8 cellular contexts compared by ENCODE assay signal in the genomic region with DNA sequence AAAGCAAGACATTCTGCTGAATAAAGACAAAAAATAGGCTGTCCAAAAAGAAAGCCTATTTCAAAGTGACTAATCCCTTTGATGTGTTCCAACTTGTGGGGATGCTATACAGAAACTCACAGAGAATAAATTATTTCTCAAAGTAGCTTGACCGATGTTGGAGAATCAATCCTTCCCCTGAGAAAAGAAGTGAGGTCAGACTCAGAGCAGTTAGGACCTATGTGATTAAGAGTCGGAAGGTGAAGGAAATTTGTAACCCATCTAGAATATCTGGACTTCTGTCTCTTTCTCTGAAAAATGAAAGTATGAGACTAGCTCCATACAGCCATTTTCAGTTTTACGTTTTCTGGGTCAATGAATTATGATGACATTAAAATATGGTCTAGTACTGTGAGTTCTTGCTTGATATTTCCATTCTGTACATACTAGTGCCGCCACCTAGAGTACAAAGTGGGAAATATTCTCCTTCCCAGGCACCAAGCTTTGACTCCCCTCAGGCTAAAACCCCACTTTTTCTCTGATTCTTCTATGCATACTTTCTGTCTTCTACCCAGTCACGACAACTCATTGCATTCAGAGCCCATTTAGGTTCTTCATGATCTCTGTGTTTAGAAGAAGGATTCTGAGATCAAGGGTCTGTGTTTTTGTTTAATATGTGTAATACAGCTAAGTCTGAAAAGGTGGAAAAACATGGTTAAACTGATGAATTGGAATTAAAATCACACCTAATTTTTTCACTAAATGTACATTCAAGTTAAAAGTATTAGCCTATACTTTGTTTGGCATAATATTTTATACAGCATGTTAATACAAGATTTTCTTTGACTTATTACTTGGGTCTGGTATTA. TPM values are rescaled to one million over a fixed set of nuclear protein-coding genes. Genes with fewer than 3 reads are reported as not detected.
DNase-seq lines count a peak whose midpoint lies in the region; ATAC-seq and TF ChIP-seq lines count a peak whose summit lies in the region.

No MANE protein-coding gene starts in this region.

- no peak overlapping the region for H3K4me2 ChIP-seq in mesendoderm (ENCODE audit: low read length)

- H3K18ac ChIP-seq in mesendoderm (ENCODE audit: low read length): no peak overlapping the region

- H2AK5ac ChIP-seq in mesendoderm (ENCODE audit: low read length): no peak overlapping the region

- intact Hi-C loops in dorsolateral prefrontal cortex (cut with DNase I): loop anchor here (5.0 to 10.0 kb wide), 3 partner anchors 290 to 402 kb away; no protein-coding TSS in a partner anchor

- H3K9ac ChIP-seq in NT2/D1 (ENCODE audit: insufficient read length, low read depth): no peak overlapping the region
- no peak overlapping the region for H3K9ac ChIP-seq in mesendoderm (ENCODE audit: low read length)

- no peaks in the 10 kb centered on the region for H3K9me3 ChIP-seq in NT2/D1 (ENCODE audit: insufficient read depth, low read length)

- TF ChIP-seq CTCF in dorsolateral prefrontal cortex (IDR thresholded peaks at IDR 0.05 in 54 of 56, conservative IDR thresholded peaks at IDR 0.05 in 2 of 56; ENCODE audit: low read depth in 1 of 56, partially characterized antibody in 56 of 56): peak; percentile 55 to 84 (median 72)

- peak; percentile 96 for ATAC-seq in GM21619 (IDR thresholded peaks at IDR 0.05; ENCODE audit: unreplicated experiment)

- H2BK120ac ChIP-seq in mesendoderm (ENCODE audit: low read depth, low read length): no peak overlapping the region

- H3K36me3 ChIP-seq in NT2/D1 (ENCODE audit: insufficient read depth, insufficient read length, low read length): no peaks in the 10 kb centered on the region
- H3K36me3 ChIP-seq in mesendoderm (ENCODE audit: control insufficient read depth, insufficient read depth, low read length): no peaks in the 10 kb centered on the region

- no peak overlapping the region for H3K4me3 ChIP-seq in NT2/D1 (ENCODE audit: insufficient read length, low read depth)
- H3K4me3 ChIP-seq in dorsolateral prefrontal cortex: no peak overlapping the region
- no peak overlapping the region for H3K4me3 ChIP-seq in mesendoderm (ENCODE audit: low read length)

- H3K27ac ChIP-seq in dorsolateral prefrontal cortex (no peak overlapping the region), mesendoderm (ENCODE audit: low read depth, low read length) (no peak overlapping the region)

- H3K27me3 ChIP-seq in NT2/D1 (ENCODE audit: insufficient read depth, insufficient read length) (no peaks in the 10 kb centered on the region), dorsolateral prefrontal cortex (peaks cover 0 to 13% (median 0%) of the 10 kb centered on the region in 45 donors), mesendoderm (ENCODE audit: insufficient read depth, low read length, poor library complexity) (no peaks in the 10 kb centered on the region)

- no peak overlapping the region for H3K23ac ChIP-seq in mesendoderm (ENCODE audit: low read length)

- no peak overlapping the region for H4K8ac ChIP-seq in mesendoderm (ENCODE audit: low read depth, low read length)

- H4K5ac ChIP-seq in mesendoderm (ENCODE audit: low read length): no peak overlapping the region

- H3K4ac ChIP-seq in mesendoderm (ENCODE audit: low read depth, low read length): no peak overlapping the region

- H2BK15ac ChIP-seq in mesendoderm (replicated peaks; ENCODE audit: low read depth): no peak overlapping the region

- no peaks in the 10 kb centered on the region for H3K79me1 ChIP-seq in mesendoderm (ENCODE audit: low read length)

- H2BK5ac ChIP-seq in mesendoderm (ENCODE audit: low read length): no peak overlapping the region

- H3K4me1 ChIP-seq in NT2/D1 (ENCODE audit: insufficient read depth, insufficient read length) (peaks cover 4% of the 10 kb centered on the region), mesendoderm (ENCODE audit: control insufficient read depth, low read depth, low read length) (no peaks in the 10 kb centered on the region)

- DNase-seq in NCI-H524 (lab: John Stamatoyannopoulos, UW): peak; percentile 30 to 53
- DNase-seq in NCI-H524 treated with DMSO at 0.1 percent for 48 hours (lab: John Stamatoyannopoulos, UW): no peak
- peak; percentile 46 for DNase-seq in HPDE6-E6E7 (ENCODE audit: extremely low spot score)
- DNase-seq in NT2/D1 (ENCODE audit: low read depth, low spot score): peak; percentile 44
- no peak for DNase-seq in dorsolateral prefrontal cortex
- peak; percentile 75 for DNase-seq in mesendoderm
- no peak for DNase-seq in activated CD8-positive, alpha-beta memory T cell treated with anti-CD3 and anti-CD28 coated beads, Interleukin-2, amount 50 U/mL, for 48 hours

- no peak overlapping the region for H3K56ac ChIP-seq in mesendoderm (ENCODE audit: low read length)

- H3K79me2 ChIP-seq in mesendoderm (ENCODE audit: control insufficient read depth, insufficient read depth, low read length): no peaks in the 10 kb centered on the region

- WGBS in mesendoderm (ENCODE audit: extremely low coverage, insufficient coverage, low lambda C conversion rate): no CpG with 5 or more reads among the region's 5 CpGs

RNA-seq across cellular contexts. Expression of a gene that starts 6.9 kb away (rescaled TPM):
- under 1 TPM in 6 of 120 experiments, not detected in 114; 0.32 to 0.72 (median 0.53) TPM for total RNA-seq in dorsolateral prefrontal cortex
- polyA plus RNA-seq in mesendoderm (2013, experiment 1 of 2): 840 TPM
- polyA plus RNA-seq in mesendoderm (2013, experiment 2 of 2): 873 TPM

RNA-seq across cellular contexts. Expression of a gene that starts 30.9 kb away (rescaled TPM):
- 1 to 10 TPM in 3 of 120 experiments, under 1 TPM in 111, not detected in 6; 0.07 to 1.7 (median 0.31) TPM for total RNA-seq in dorsolateral prefrontal cortex
- polyA plus RNA-seq in mesendoderm (2013, experiment 1 of 2): 0.76 TPM
- 0.76 TPM for polyA plus RNA-seq in mesendoderm (2013, experiment 2 of 2)

Comparison
In these comparisons a context has a peak if more than half of its experiments do, and no peak if none do; other contexts are left out.
1. DNase-seq: peak in NCI-H524 (2 of 2), HPDE6-E6E7 (single experiment), NT2/D1 (single experiment) and mesendoderm (single experiment); none in NCI-H524 treated with DMSO at 0.1 percent for 48 hours (single experiment), dorsolateral prefrontal cortex (0 of 10) and activated CD8-positive, alpha-beta memory T cell treated with anti-CD3 and anti-CD28 coated beads, Interleukin-2, amount 50 U/mL, for 48 hours (single experiment).